In the genomic region with DNA sequence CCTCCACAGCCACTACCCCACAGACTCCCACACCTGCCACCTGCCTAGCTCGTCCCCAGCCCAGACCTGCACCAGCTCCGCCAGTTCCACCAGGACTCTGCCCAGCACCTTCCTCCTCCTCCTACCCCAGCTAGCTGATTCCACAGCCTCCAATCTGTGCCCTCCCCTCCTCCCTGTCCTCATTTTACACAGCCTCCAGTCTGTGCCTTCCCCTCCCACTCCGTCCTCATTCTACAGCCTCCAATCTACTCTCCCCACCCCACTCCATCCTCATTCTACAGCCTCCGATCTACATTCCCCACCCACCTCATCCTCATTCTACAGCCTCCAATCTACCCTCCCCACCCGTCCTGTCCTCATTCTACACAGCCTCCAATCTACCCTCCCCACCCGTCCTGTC, we compare ENCODE assay signal across 25 cellular contexts. TPM values are rescaled to one million over a fixed set of nuclear protein-coding genes. Genes with fewer than 3 reads are reported as not detected.
DNase-seq lines count a peak whose midpoint lies in the region; ATAC-seq and TF ChIP-seq lines count a peak whose summit lies in the region.
"Had no signal": no experiment of that assay in that cellular context is flagged by ENCODE, and none has a peak within 500 bp of the region (broad histone marks: within the 10 kb centered on the region; RNA-seq: fewer than 3 reads in every experiment).

No MANE protein-coding gene starts in this region.

- H3K27me3 Mint-ChIP-seq in activated CD4-positive, alpha-beta T cell treated with anti-CD3 and anti-CD28 coated beads, Interleukin-2, amount 10 ng/mL, durations not matched to agents 24 days and 14 days, result no peaks in the 10 kb centered on the region
- peaks cover 0 to 4% (median 0%) of the 10 kb centered on the region in 3 donors for H3K27me3 Mint-ChIP-seq in CD14-positive monocyte (ENCODE audit: low read depth in 3 of 3)
- no peaks in the 10 kb centered on the region for H3K27me3 Mint-ChIP-seq in T-helper 17 cell
- no peaks in the 10 kb centered on the region for H3K27me3 Mint-ChIP-seq in memory B cell
- H3K27me3 Mint-ChIP-seq: B cell; CD8-positive, alpha-beta memory T cell had no signal

- peak overlapping the region; percentile 22 for H3K27ac Mint-ChIP-seq in activated CD4-positive, alpha-beta T cell treated with anti-CD3 and anti-CD28 coated beads, Interleukin-2, amount 10 ng/mL, durations not matched to agents 24 days and 14 days
- peak overlapping the region in 4 of 7 donors; percentile 4 to 41 (median 19) for H3K27ac Mint-ChIP-seq in CD14-positive monocyte
- H3K27ac Mint-ChIP-seq in T-helper 17 cell, result peak overlapping the region; percentile 71
- peak overlapping the region; percentile 62 for H3K27ac Mint-ChIP-seq in memory B cell
- H3K27ac Mint-ChIP-seq: B cell, GM23338 had no signal

- no peak for ATAC-seq in T-helper 17 cell
- no peak for ATAC-seq in memory B cell (ENCODE audit: low read depth)
- no peak for ATAC-seq in GM19328 (IDR thresholded peaks at IDR 0.05; ENCODE audit: unreplicated experiment)
- ATAC-seq: GM12878, GM23338 had no signal

- no peaks in the 10 kb centered on the region for H3K9me3 Mint-ChIP-seq in activated CD4-positive, alpha-beta T cell treated with anti-CD3 and anti-CD28 coated beads, Interleukin-2, amount 10 ng/mL, durations not matched to agents 24 days and 14 days
- H3K9me3 Mint-ChIP-seq in CD14-positive monocyte, result no peaks in the 10 kb centered on the region
- no peaks in the 10 kb centered on the region for H3K9me3 Mint-ChIP-seq in memory B cell
- H3K9me3 Mint-ChIP-seq: CD8-positive, alpha-beta memory T cell; GM23338; H9; HFFc6 had no signal

- no peaks in the 10 kb centered on the region for H3K9me3 ChIP-seq in T-helper 17 cell (ENCODE audit: control insufficient read depth, low read length, poor library complexity, severe bottlenecking)
- H3K9me3 ChIP-seq: MG63 had no signal

- H3K4me3 Mint-ChIP-seq in activated CD4-positive, alpha-beta T cell treated with anti-CD3 and anti-CD28 coated beads, Interleukin-2, amount 10 ng/mL, durations not matched to agents 24 days and 14 days, result no peak overlapping the region
- H3K4me3 Mint-ChIP-seq in CD14-positive monocyte, result no peak overlapping the region
- no peak overlapping the region for H3K4me3 Mint-ChIP-seq in T-helper 17 cell
- H3K4me3 Mint-ChIP-seq in memory B cell, result no peak overlapping the region
- H3K4me3 Mint-ChIP-seq: B cell, GM23338, H9, HFFc6 had no signal

- intact Hi-C loops in activated CD4-positive, alpha-beta T cell treated with anti-CD3 and anti-CD28 coated beads, Interleukin-2, amount 10 ng/mL, durations not matched to agents 24 days and 14 days (cut with micrococcal nuclease), result no loop called here
- intact Hi-C loops in CD14-positive monocyte (cut with micrococcal nuclease), result no loop called here

- no peak for DNase-seq in activated CD4-positive, alpha-beta T cell treated with anti-CD3 and anti-CD28 coated beads, Interleukin-2, amount 10 ng/mL, durations not matched to agents 24 days and 14 days
- no peak for DNase-seq in activated CD4-positive, alpha-beta T cell treated with anti-CD3 and anti-CD28 coated beads, Interleukin-2, amount 50 U/mL, for 48 hours
- no peak for DNase-seq in CD14-positive monocyte (ENCODE audit: low spot score)
- DNase-seq in T-helper 17 cell, result no peak
- no peak for DNase-seq in memory B cell (ENCODE audit: low spot score in 2 of 2)
- DNase-seq in NCI-H1436 (lab: John Stamatoyannopoulos, UW), result no peak
- no peak for DNase-seq in iPS-NIHi7 (ENCODE audit: extremely low spot score)
- DNase-seq: CD8-positive, alpha-beta memory T cell; DMS 273 treated with DMSO at 0.1 percent for 48 hours; DMS79; EL; GDM1; H9; HFFc6; KG1; MG63; NCI-H1105 treated with DMSO at 0.1 percent for 48 hours; NCI-H2029 treated with DMSO at 0.1 percent for 48 hours; NCI-H446 treated with DMSO at 0.1 percent for 48 hours; NCI-H526 treated with DMSO at 0.1 percent for 48 hours; SIG-M5 had no signal

- TF ChIP-seq CTCF in CD14-positive monocyte (IDR thresholded peaks at IDR 0.05), result no peak

- peaks cover 48% of the 10 kb centered on the region for H3K36me3 Mint-ChIP-seq in activated CD4-positive, alpha-beta T cell treated with anti-CD3 and anti-CD28 coated beads, Interleukin-2, amount 10 ng/mL, durations not matched to agents 24 days and 14 days (ENCODE audit: low read depth)
- peaks cover 68 to 93% of the 10 kb centered on the region in 2 donors for H3K36me3 Mint-ChIP-seq in CD14-positive monocyte
- no peaks in the 10 kb centered on the region for H3K36me3 Mint-ChIP-seq in T-helper 17 cell (ENCODE audit: low read depth)
- H3K36me3 Mint-ChIP-seq in memory B cell, result peaks cover 6% of the 10 kb centered on the region

- peaks cover 3% of the 10 kb centered on the region for H3K4me1 Mint-ChIP-seq in activated CD4-positive, alpha-beta T cell treated with anti-CD3 and anti-CD28 coated beads, Interleukin-2, amount 10 ng/mL, durations not matched to agents 24 days and 14 days
- H3K4me1 Mint-ChIP-seq in CD14-positive monocyte, result peaks cover 5% of the 10 kb centered on the region
- H3K4me1 Mint-ChIP-seq in T-helper 17 cell, result peaks cover 2% of the 10 kb centered on the region
- H3K4me1 Mint-ChIP-seq in memory B cell, result peaks cover 10% of the 10 kb centered on the region
- H3K4me1 Mint-ChIP-seq: GM23338, H9 had no signal

RNA-seq across cellular contexts. Expression of a gene that starts 7.3 kb away (rescaled TPM):
- total RNA-seq in activated CD4-positive, alpha-beta T cell treated with anti-CD3 and anti-CD28 coated beads, Interleukin-2, amount 10 ng/mL, durations not matched to agents 24 days and 14 days, result 85.2 and 90.8 TPM in 2 replicates
- polyA plus RNA-seq in CD14-positive monocyte, result 100 to 1,000 TPM; 160 to 165 TPM
- 10 to 100 TPM; 33.9 to 37.9 TPM for total RNA-seq in T-helper 17 cell

RNA-seq across cellular contexts. Expression of a gene that starts 23.5 kb away (rescaled TPM):
- 12.5 and 13.5 TPM in 2 replicates for total RNA-seq in activated CD4-positive, alpha-beta T cell treated with anti-CD3 and anti-CD28 coated beads, Interleukin-2, amount 10 ng/mL, durations not matched to agents 24 days and 14 days
- polyA plus RNA-seq in CD14-positive monocyte, result 1 to 10 TPM; 1.8 to 3.9 TPM
- 10 to 100 TPM; 14.9 to 18.3 TPM for total RNA-seq in T-helper 17 cell

Comparison
In these comparisons a context has a peak if more than half of its experiments do, and no peak if none do; other contexts are left out.
1. H3K27ac Mint-ChIP-seq: peak in every context shown above with its lines; median percentile 71 in T-helper 17 cell; 62 in memory B cell; 22 in activated CD4-positive, alpha-beta T cell treated with anti-CD3 and anti-CD28 coated beads, Interleukin-2, amount 10 ng/mL, durations not matched to agents 24 days and 14 days; 19 in CD14-positive monocyte.